In genomic region chr2:216404010-216404618, GRCh38 we compare ENCODE assay signal across 8 cellular contexts. TPM values are rescaled to one million over a fixed set of nuclear protein-coding genes. Genes with fewer than 3 reads are reported as not detected.
A peak's percentile ranks its signal among the peaks of the same experiment; 100 is the strongest.
DNase-seq lines count a peak whose midpoint lies in the region; ATAC-seq and TF ChIP-seq lines count a peak whose summit lies in the region.

No MANE protein-coding gene starts in this region.

- ATAC-seq in left cardiac atrium, result peak; percentile 50 to 58
- ATAC-seq in HG03135 (IDR thresholded peaks at IDR 0.05; ENCODE audit: unreplicated experiment), result no peak
- no peak for ATAC-seq in HG03469 (IDR thresholded peaks at IDR 0.05; ENCODE audit: unreplicated experiment)

- no peaks in the 10 kb centered on the region for H3K9me3 ChIP-seq in HEK293 (ENCODE audit: control insufficient read depth, insufficient read depth, low read depth, low read length)

- intact Hi-C loops in left cardiac atrium (cut with DNase I), result no loop called here

- H3K27ac ChIP-seq in HEK293 (ENCODE audit: extremely low read depth, low read depth, low read length), result no peak overlapping the region

- POLR2A ChIA-PET in HEK293 (lab: Yijun Ruan, JAX), result no interaction called here

- DNase-seq in DMS53 treated with DMSO at 0.1 percent for 48 hours (lab: John Stamatoyannopoulos, UW; ENCODE audit: unreplicated experiment), result peak; percentile 19
- peak; percentile 63 for DNase-seq in RKO (ENCODE audit: low spot score)
- DNase-seq in activated naive CD4-positive, alpha-beta T cell (lab: John Stamatoyannopoulos, UW), result peak in 3 of 4 experiments; percentile 3 to 37 (median 12)
- no peak for DNase-seq in left cardiac atrium
- peak in 3 of 4 experiments; percentile 21 to 24 (median 23) for DNase-seq in stimulated activated CD4-positive, alpha-beta T cell treated with anti-CD3 and anti-CD28 coated beads, Interleukin-1b, Interleukin-23, amount 100 ng/mL, for 24 hours (ENCODE audit: low read depth in 4 of 4, low spot score in 1 of 4)

- no peak overlapping the region for H3K4me3 ChIP-seq in HEK293 (ENCODE audit: low read depth, low read length)

- no peaks in the 10 kb centered on the region for H3K4me1 ChIP-seq in HEK293 (ENCODE audit: control insufficient read depth, insufficient read depth, low read length)

- peak; percentile 27; the same call in 1 of the 2 replicates for TF ChIP-seq CTCF in HEK293 (tag by site-specific recombination; IDR thresholded peaks at IDR 0.05)

- CTCF ChIA-PET in HEK293 (lab: Yijun Ruan, JAX), result interaction anchor here (0.6 to 4.2 kb wide), 37 partner anchors 9 to 1352 kb away, joined by 3 to 28 read pairs (median 4); no protein-coding TSS in a partner anchor

- no peaks in the 10 kb centered on the region for H3K36me3 ChIP-seq in HEK293 (ENCODE audit: control insufficient read depth in 2 of 2, insufficient read depth in 1 of 2, low read length in 2 of 2)

TF ChIP-seq in HEK293, 187 proteins besides CTCF, POLR2A, EP300 and RAD21:
- TF ChIP-seq ZNF404 (tag by site-specific recombination; IDR thresholded peaks at IDR 0.05) (no peak), ZNF157 (tag by site-specific recombination; IDR thresholded peaks at IDR 0.05) (no peak), HOXD13 (CRISPR knock-in tag; IDR thresholded peaks at IDR 0.05; ENCODE audit: borderline replicate concordance) (no peak), ZNF266 (tag by site-specific recombination; IDR thresholded peaks at IDR 0.05; ENCODE audit: low read depth) (no peak), ZNF701 (tag by site-specific recombination; IDR thresholded peaks at IDR 0.05) (no peak)

RNA-seq across cellular contexts. Expression of gene SMARCAL1, which starts 8.2 kb away (rescaled TPM):
- 10 to 100 TPM in 1 of 2 donors, 1 to 10 TPM in 1; 8.4 to 12.0 TPM for total RNA-seq in left cardiac atrium

RNA-seq across cellular contexts. Expression of gene MARCHF4, which starts 31.8 kb away (rescaled TPM):
- under 1 TPM in 1 of 2 donors, not detected in 1; 0.34 TPM for total RNA-seq in left cardiac atrium

Comparison
In these comparisons a context has a peak if more than half of its experiments do, and no peak if none do; other contexts are left out.
1. ATAC-seq: peak in left cardiac atrium (2 of 2); none in HG03135 (single experiment) and HG03469 (single experiment).